Comparison of ENCODE assay signal across 25 cellular contexts in genomic region chr3:7709383-7710082, GRCh38.
"Had no signal": no experiment of that assay in that cellular context is flagged by ENCODE, and none has a peak within 500 bp of the region (broad histone marks: within the 10 kb centered on the region; RNA-seq: fewer than 3 reads in every experiment).

No MANE protein-coding gene starts in this region.

- ATAC-seq: activated CD8-positive, alpha-beta T cell treated with anti-CD3 and anti-CD28 coated beads for 36 hours; activated T-helper 17 cell treated with anti-CD3 and anti-CD28 coated beads, Interleukin-2, amount 50 U/mL, for 72 hours; lower lobe of right lung; natural killer cell treated with Interleukin-12 subunit alpha and Interleukin-12 subunit beta and Interleukin-15 and Interleukin-18, amount 100 ng/mL, for 72 hours; pancreas; sciatic nerve; T-helper 17 cell had no signal

- H3K4me2 ChIP-seq: hepatocyte, smooth muscle cell had no signal

- DNase-seq: activated CD4-positive, alpha-beta T cell treated with anti-CD3 and anti-CD28 coated beads, Interleukin-2, amount 10 ng/mL, durations not matched to agents 24 days and 14 days; activated CD4-positive, CD25-positive, alpha-beta regulatory T cell; activated CD8-positive, alpha-beta T cell treated with anti-CD3 and anti-CD28 coated beads for 36 hours; activated naive CD4-positive, alpha-beta T cell; activated naive CD8-positive, alpha-beta T cell treated with anti-CD3 and anti-CD28 coated beads for 36 hours; activated T-cell treated with anti-CD3 and anti-CD28 coated beads, Interleukin-2, amount 50 U/mL, for 1 hour; amniotic stem cell; brain microvascular endothelial cell; effector CD4-positive, alpha-beta T cell; esophagus squamous epithelium; lower lobe of right lung; pancreas; stimulated activated CD4-positive, alpha-beta T cell treated with anti-CD3 and anti-CD28 coated beads, Interleukin-4, amount 100 ng/mL, for 4 hours; stimulated activated naive CD4-positive, alpha-beta T cell; substantia nigra; T-helper 17 cell had no signal

- H3K4me1 ChIP-seq: esophagus squamous epithelium, lower lobe of right lung, pancreas had no signal

- H3K4me3 ChIP-seq: coronary artery, esophagus squamous epithelium, hepatocyte, lower lobe of right lung, pancreas, smooth muscle cell had no signal

- H2AFZ ChIP-seq: hepatocyte had no signal

- H3K27ac Mint-ChIP-seq: activated CD4-positive, alpha-beta T cell treated with anti-CD3 and anti-CD28 coated beads, Interleukin-2, amount 10 ng/mL, durations not matched to agents 24 days and 14 days; activated CD8-positive, alpha-beta T cell treated with anti-CD3 and anti-CD28 coated beads for 36 hours; activated naive CD8-positive, alpha-beta T cell treated with anti-CD3 and anti-CD28 coated beads for 36 hours; activated T-helper 17 cell treated with anti-CD3 and anti-CD28 coated beads, Interleukin-2, amount 50 U/mL, for 72 hours; natural killer cell treated with Interleukin-12 subunit alpha and Interleukin-12 subunit beta and Interleukin-15 and Interleukin-18, amount 100 ng/mL, for 72 hours; T-helper 17 cell; type B pancreatic cell had no signal

- H3K9me3 ChIP-seq: esophagus squamous epithelium, lower lobe of right lung, neutrophil, pancreas had no signal

- H3K27me3 ChIP-seq: brain microvascular endothelial cell, esophagus squamous epithelium, hepatocyte, neutrophil, pancreas had no signal

- H3K36me3 Mint-ChIP-seq: activated naive CD8-positive, alpha-beta T cell treated with anti-CD3 and anti-CD28 coated beads for 36 hours; natural killer cell treated with Interleukin-12 subunit alpha and Interleukin-12 subunit beta and Interleukin-15 and Interleukin-18, amount 100 ng/mL, for 72 hours; type B pancreatic cell had no signal

- H3K27ac ChIP-seq: brain microvascular endothelial cell, coronary artery, esophagus squamous epithelium, hepatocyte, lower lobe of right lung, neutrophil, pancreas had no signal

- H3K36me3 ChIP-seq: brain microvascular endothelial cell, esophagus squamous epithelium, lower lobe of right lung, neutrophil, pancreas had no signal

- H3K79me2 ChIP-seq: hepatocyte had no signal

- H3K9me3 Mint-ChIP-seq: activated naive CD8-positive, alpha-beta T cell treated with anti-CD3 and anti-CD28 coated beads for 36 hours; type B pancreatic cell had no signal

- H3K4me1 Mint-ChIP-seq: activated CD4-positive, alpha-beta T cell treated with anti-CD3 and anti-CD28 coated beads, Interleukin-2, amount 10 ng/mL, durations not matched to agents 24 days and 14 days; activated T-helper 17 cell treated with anti-CD3 and anti-CD28 coated beads, Interleukin-2, amount 50 U/mL, for 72 hours; central memory CD8-positive, alpha-beta T cell had no signal

- H3K4me3 Mint-ChIP-seq: activated CD4-positive, alpha-beta T cell treated with anti-CD3 and anti-CD28 coated beads, Interleukin-2, amount 10 ng/mL, durations not matched to agents 24 days and 14 days; activated CD8-positive, alpha-beta T cell treated with anti-CD3 and anti-CD28 coated beads for 36 hours; activated naive CD8-positive, alpha-beta T cell treated with anti-CD3 and anti-CD28 coated beads for 36 hours; activated T-helper 17 cell treated with anti-CD3 and anti-CD28 coated beads, Interleukin-2, amount 50 U/mL, for 72 hours; central memory CD8-positive, alpha-beta T cell; natural killer cell treated with Interleukin-12 subunit alpha and Interleukin-12 subunit beta and Interleukin-15 and Interleukin-18, amount 100 ng/mL, for 72 hours; T-helper 17 cell; type B pancreatic cell had no signal
